Comparison of ENCODE assay signal across 17 cellular contexts in the genomic region with DNA sequence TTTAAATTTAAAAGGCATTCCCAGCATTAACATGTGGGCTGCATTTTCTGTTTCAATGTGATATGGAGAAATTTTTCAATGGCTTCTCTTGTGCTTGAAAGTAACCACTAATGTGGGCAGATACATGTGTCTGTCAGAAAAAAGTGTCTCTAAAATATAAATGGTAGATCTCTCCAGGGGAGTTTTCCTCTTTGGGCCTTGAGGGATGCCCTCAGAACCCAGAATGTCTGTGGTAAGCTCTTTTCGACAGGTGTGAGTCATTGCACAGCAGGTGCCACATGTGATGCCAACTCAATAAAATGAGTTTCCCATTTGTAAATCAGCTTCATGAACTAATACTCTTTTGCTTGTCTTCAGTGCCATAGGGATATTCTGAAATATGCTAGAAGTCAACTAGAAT.
DNase-seq lines count a peak whose midpoint lies in the region; ATAC-seq, FAIRE-seq and TF ChIP-seq lines count a peak whose summit lies in the region.
"Had no signal": no experiment of that assay in that cellular context is flagged by ENCODE, and none has a peak within 500 bp of the region (broad histone marks: within the 10 kb centered on the region; RNA-seq: fewer than 3 reads in every experiment).

No MANE protein-coding gene starts in this region.

- FAIRE-seq in small intestine (lab: Jason Lieb, UNC) (no peak), GM19239 (lab: Jason Lieb, UNC) (no peak)
- FAIRE-seq: endothelial cell of umbilical vein had no signal

- H3K27me3 ChIP-seq in A673 (replicated peaks; ENCODE audit: insufficient read depth, low read depth, low read length, poor library complexity) (peaks cover 4% of the 10 kb centered on the region), GM23338 (ENCODE audit: insufficient read depth) (no peaks in the 10 kb centered on the region), small intestine (ENCODE audit: control insufficient read depth in 2 of 2, insufficient read depth in 2 of 2, low read length in 2 of 2) (peaks cover 0 to 2% of the 10 kb centered on the region in 2 donors)

- peaks cover 4% of the 10 kb centered on the region; the same call in 1 of the 3 replicates for H3K36me3 Mint-ChIP-seq in GM23338 (ENCODE audit: low read depth)
- H3K36me3 Mint-ChIP-seq: IgD-negative memory B cell had no signal

- H3K4me1 ChIP-seq in A673 (ENCODE audit: insufficient read depth, low read length, poor library complexity, severe bottlenecking): no peaks in the 10 kb centered on the region
- H3K4me1 ChIP-seq in GM23338 (ENCODE audit: insufficient read depth): peaks cover 52% of the 10 kb centered on the region
- H3K4me1 ChIP-seq in small intestine (ENCODE audit: control insufficient read depth in 2 of 2, insufficient read depth in 1 of 2, low read depth in 1 of 2, low read length in 1 of 2): no peaks in the 10 kb centered on the region

- H3K27ac ChIP-seq in A673 (ENCODE audit: low read depth, low read length, poor library complexity, severe bottlenecking): no peak overlapping the region
- H3K27ac ChIP-seq in GM23338 (ENCODE audit: low read depth): peak overlapping the region; percentile 78
- no peak overlapping the region for H3K27ac ChIP-seq in small intestine (ENCODE audit: low read depth in 1 of 2, low read length in 1 of 2)
- H3K27ac ChIP-seq: thoracic aorta had no signal

- H3K36me3 ChIP-seq in A673 (ENCODE audit: insufficient read depth, low read length, poor library complexity, severe bottlenecking) (no peaks in the 10 kb centered on the region), GM23338 (ENCODE audit: insufficient read depth) (no peaks in the 10 kb centered on the region), small intestine (ENCODE audit: control insufficient read depth in 2 of 2, insufficient read depth in 2 of 2, low read length in 2 of 2) (no peaks in the 10 kb centered on the region)
- H3K36me3 ChIP-seq: thoracic aorta had no signal

- no peak for TF ChIP-seq CTCF in A673 (conservative IDR thresholded peaks at IDR 0.05; ENCODE audit: low read depth, low read length)
- no peak for TF ChIP-seq CTCF in GM23338 (conservative IDR thresholded peaks at IDR 0.05; ENCODE audit: low read depth in 2 of 2)
- no peak for TF ChIP-seq CTCF in choroid plexus epithelial cell (conservative IDR thresholded peaks at IDR 0.05; ENCODE audit: low read depth, low read length)

- H3K4me3 ChIP-seq in A673 (ENCODE audit: low read depth, low read length, poor library complexity, severe bottlenecking) (no peak overlapping the region), GM23338 (peak overlapping the region; percentile 18; the same call in 1 of the 2 replicates), choroid plexus epithelial cell (ENCODE audit: low read depth, low read length) (no peak overlapping the region), small intestine (ENCODE audit: low read depth in 1 of 2, low read length in 2 of 2) (no peak overlapping the region)
- H3K4me3 ChIP-seq: thoracic aorta had no signal

- H3K27ac Mint-ChIP-seq in GM23338: peak overlapping the region; percentile 57
- H3K27ac Mint-ChIP-seq: IgD-negative memory B cell had no signal

- H3K9me2 ChIP-seq in GM23338 (ENCODE audit: insufficient read depth): no peaks in the 10 kb centered on the region

- H4K20me1 ChIP-seq in GM23338 (replicated peaks; ENCODE audit: insufficient read depth): no peaks in the 10 kb centered on the region

- H3K9me3 ChIP-seq in A673 (ENCODE audit: low read depth, low read length, poor library complexity, severe bottlenecking) (no peaks in the 10 kb centered on the region), small intestine (ENCODE audit: control insufficient read depth, low read depth) (no peaks in the 10 kb centered on the region)
- H3K9me3 ChIP-seq: thoracic aorta had no signal

- intact Hi-C loops in A673 (cut with micrococcal nuclease; ENCODE audit: unreplicated experiment): no loop called here

- H3K27me3 Mint-ChIP-seq in GM23338 (ENCODE audit: insufficient read depth, low read depth, poor library complexity): no peaks in the 10 kb centered on the region
- H3K27me3 Mint-ChIP-seq: IgD-negative memory B cell had no signal

- DNase-seq in A673 (ENCODE audit: low spot score) (peak; percentile 23), GM23338 (ENCODE audit: low spot score) (peak; percentile 54), NCI-H345 treated with DMSO at 0.1 percent for 48 hours (lab: John Stamatoyannopoulos, UW; ENCODE audit: unreplicated experiment) (peak; percentile 34), choroid plexus epithelial cell (ENCODE audit: low read depth) (peak; percentile 36), small intestine (no peak), GM19239 (ENCODE audit: insufficient read length, low spot score) (no peak), glomerular visceral epithelial cell (ENCODE audit: extremely low spot score) (no peak)
- DNase-seq: activated CD4-positive, alpha-beta T cell treated with anti-CD3 and anti-CD28 coated beads for 48 hours; activated T-cell treated with anti-CD3 and anti-CD28 coated beads, Interleukin-2, amount 50 U/mL, for 1 hour; AML-193; glutamatergic neuron; NCI-H187 treated with DMSO at 0.1 percent for 48 hours; OCI-M1 had no signal

- 21 to 72% (median 45%) methylated on average over 1 of the region's 1 CpG for WGBS in small intestine, 3 donors

- H2AFZ ChIP-seq in GM23338: no peak overlapping the region

- H3K4me2 ChIP-seq in GM23338: peak overlapping the region; percentile 69

- CTCF ChIA-PET in A673 (lab: Charles Lee): no interaction called here

- H3K79me2 ChIP-seq in GM23338 (replicated peaks; ENCODE audit: insufficient read depth): no peaks in the 10 kb centered on the region

- BruUV-seq in A673 (replicated peaks; lab: Mats Ljungman, UMichigan): no TSS peak

- peak; percentile 42 for ATAC-seq in GM23338
- no peak for ATAC-seq in HG02759 (IDR thresholded peaks at IDR 0.05; ENCODE audit: unreplicated experiment)

- H3F3A ChIP-seq in GM23338 (replicated peaks; ENCODE audit: low read depth): no peaks in the 10 kb centered on the region

- peak overlapping the region; percentile 36 for H3K4me3 Mint-ChIP-seq in GM23338
- H3K4me3 Mint-ChIP-seq: IgD-negative memory B cell had no signal

- H3K4me1 Mint-ChIP-seq in GM23338: peaks cover 56% of the 10 kb centered on the region
- H3K4me1 Mint-ChIP-seq: IgD-negative memory B cell had no signal

- H3K9me3 Mint-ChIP-seq in GM23338: peaks cover 4% of the 10 kb centered on the region; the same call in 2 of the 3 replicates

- POLR2A ChIA-PET in A673 (lab: Charles Lee; ENCODE audit: low non-redundant PET): no interaction called here

TF ChIP-seq in GM23338, 12 proteins besides CTCF, POLR2A, EP300 and RAD21 (continues in another document):
- TF ChIP-seq ZNF114 (CRISPR knock-in tag; IDR thresholded peaks at IDR 0.05) (no peak), POLR2AphosphoS5 (IDR thresholded peaks at IDR 0.05; ENCODE audit: low read depth) (no peak)
- TF ChIP-seq, protein P1, sequence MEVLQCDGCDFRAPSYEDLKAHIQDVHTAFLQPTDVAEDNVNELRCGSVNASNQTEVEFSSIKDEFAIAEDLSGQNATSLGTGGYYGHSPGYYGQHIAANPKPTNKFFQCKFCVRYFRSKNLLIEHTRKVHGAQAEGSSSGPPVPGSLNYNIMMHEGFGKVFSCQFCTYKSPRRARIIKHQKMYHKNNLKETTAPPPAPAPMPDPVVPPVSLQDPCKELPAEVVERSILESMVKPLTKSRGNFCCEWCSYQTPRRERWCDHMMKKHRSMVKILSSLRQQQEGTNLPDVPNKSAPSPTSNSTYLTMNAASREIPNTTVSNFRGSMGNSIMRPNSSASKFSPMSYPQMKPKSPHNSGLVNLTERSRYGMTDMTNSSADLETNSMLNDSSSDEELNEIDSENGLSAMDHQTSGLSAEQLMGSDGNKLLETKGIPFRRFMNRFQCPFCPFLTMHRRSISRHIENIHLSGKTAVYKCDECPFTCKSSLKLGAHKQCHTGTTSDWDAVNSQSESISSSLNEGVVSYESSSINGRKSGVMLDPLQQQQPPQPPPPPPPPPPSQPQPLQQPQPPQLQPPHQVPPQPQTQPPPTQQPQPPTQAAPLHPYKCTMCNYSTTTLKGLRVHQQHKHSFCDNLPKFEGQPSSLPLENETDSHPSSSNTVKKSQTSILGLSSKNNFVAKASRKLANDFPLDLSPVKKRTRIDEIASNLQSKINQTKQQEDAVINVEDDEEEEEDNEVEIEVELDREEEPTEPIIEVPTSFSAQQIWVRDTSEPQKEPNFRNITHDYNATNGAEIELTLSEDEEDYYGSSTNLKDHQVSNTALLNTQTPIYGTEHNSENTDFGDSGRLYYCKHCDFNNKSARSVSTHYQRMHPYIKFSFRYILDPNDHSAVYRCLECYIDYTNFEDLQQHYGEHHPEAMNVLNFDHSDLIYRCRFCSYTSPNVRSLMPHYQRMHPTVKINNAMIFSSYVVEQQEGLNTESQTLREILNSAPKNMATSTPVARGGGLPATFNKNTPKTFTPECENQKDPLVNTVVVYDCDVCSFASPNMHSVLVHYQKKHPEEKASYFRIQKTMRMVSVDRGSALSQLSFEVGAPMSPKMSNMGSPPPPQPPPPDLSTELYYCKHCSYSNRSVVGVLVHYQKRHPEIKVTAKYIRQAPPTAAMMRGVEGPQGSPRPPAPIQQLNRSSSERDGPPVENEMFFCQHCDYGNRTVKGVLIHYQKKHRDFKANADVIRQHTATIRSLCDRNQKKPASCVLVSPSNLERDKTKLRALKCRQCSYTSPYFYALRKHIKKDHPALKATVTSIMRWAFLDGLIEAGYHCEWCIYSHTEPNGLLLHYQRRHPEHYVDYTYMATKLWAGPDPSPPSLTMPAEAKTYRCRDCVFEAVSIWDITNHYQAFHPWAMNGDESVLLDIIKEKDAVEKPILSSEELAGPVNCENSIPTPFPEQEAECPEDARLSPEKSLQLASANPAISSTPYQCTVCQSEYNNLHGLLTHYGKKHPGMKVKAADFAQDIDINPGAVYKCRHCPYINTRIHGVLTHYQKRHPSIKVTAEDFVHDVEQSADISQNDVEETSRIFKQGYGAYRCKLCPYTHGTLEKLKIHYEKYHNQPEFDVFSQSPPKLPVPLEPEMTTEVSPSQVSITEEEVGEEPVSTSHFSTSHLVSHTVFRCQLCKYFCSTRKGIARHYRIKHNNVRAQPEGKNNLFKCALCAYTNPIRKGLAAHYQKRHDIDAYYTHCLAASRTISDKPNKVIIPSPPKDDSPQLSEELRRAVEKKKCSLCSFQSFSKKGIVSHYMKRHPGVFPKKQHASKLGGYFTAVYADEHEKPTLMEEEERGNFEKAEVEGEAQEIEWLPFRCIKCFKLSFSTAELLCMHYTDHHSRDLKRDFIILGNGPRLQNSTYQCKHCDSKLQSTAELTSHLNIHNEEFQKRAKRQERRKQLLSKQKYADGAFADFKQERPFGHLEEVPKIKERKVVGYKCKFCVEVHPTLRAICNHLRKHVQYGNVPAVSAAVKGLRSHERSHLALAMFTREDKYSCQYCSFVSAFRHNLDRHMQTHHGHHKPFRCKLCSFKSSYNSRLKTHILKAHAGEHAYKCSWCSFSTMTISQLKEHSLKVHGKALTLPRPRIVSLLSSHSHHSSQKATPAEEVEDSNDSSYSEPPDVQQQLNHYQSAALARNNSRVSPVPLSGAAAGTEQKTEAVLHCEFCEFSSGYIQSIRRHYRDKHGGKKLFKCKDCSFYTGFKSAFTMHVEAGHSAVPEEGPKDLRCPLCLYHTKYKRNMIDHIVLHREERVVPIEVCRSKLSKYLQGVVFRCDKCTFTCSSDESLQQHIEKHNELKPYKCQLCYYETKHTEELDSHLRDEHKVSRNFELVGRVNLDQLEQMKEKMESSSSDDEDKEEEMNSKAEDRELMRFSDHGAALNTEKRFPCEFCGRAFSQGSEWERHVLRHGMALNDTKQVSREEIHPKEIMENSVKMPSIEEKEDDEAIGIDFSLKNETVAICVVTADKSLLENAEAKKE (CRISPR knock-in tag; IDR thresholded peaks at IDR 0.05): no peak

Comparison
In these comparisons a context has a peak if more than half of its experiments do, and no peak if none do; other contexts are left out.
1. DNase-seq: peak in A673 (single experiment), GM23338 (single experiment), NCI-H345 treated with DMSO at 0.1 percent for 48 hours (single experiment) and choroid plexus epithelial cell (single experiment); none in small intestine (single experiment), GM19239 (single experiment) and glomerular visceral epithelial cell (single experiment).